24 cellular contexts compared by ENCODE assay signal in genomic region chr12:96221391-96221790, GRCh38. TPM values are rescaled to one million over a fixed set of nuclear protein-coding genes. Genes with fewer than 3 reads are reported as not detected.
DNase-seq lines count a peak whose midpoint lies in the region; ATAC-seq and TF ChIP-seq lines count a peak whose summit lies in the region.
"Had no signal": no experiment of that assay in that cellular context is flagged by ENCODE, and none has a peak within 500 bp of the region (broad histone marks: within the 10 kb centered on the region; RNA-seq: fewer than 3 reads in every experiment).

No MANE protein-coding gene starts in this region.

- no peaks in the 10 kb centered on the region for H3K9me3 Mint-ChIP-seq in endothelial cell (ENCODE audit: unreplicated experiment)
- H3K9me3 Mint-ChIP-seq: activated T-helper 17 cell treated with anti-CD3 and anti-CD28 coated beads, Interleukin-2, amount 50 U/mL, for 72 hours; stimulated activated memory B cell treated with anti-CD40 and anti-IgM and Interleukin-4, amounts not matched to agents 10 μg/mL and 1 μg/mL and 100 μg/mL, for 72 hours had no signal

- DNase-seq in GM23248 (no peak), RWPE2 (ENCODE audit: low spot score) (peak; percentile 20), endothelial cell (ENCODE audit: low spot score) (no peak), osteoblast (ENCODE audit: insufficient read length, low spot score, missing footprints) (no peak), uterus (no peak), WERI-Rb-1 (no peak), SIG-M5 treated with dmso at 0.1 percent for 504 hours (lab: John Stamatoyannopoulos, UW; ENCODE audit: unreplicated experiment) (no peak)
- DNase-seq: AML-193; DMS53; effector memory CD4-positive, alpha-beta T cell; GDM1; NCI-H1105; NCI-H2029; NCI-H226; NCI-H82; SHP77 treated with DMSO at 0.1 percent for 48 hours; stimulated activated CD4-positive, alpha-beta T cell treated with anti-CD3 and anti-CD28 coated beads, Interleukin-2, amount 100 ng/mL, for 24 hours; testis had no signal

- peak overlapping the region; percentile 56 for H3K4me3 Mint-ChIP-seq in endothelial cell (ENCODE audit: unreplicated experiment)
- H3K4me3 Mint-ChIP-seq: activated naive CD8-positive, alpha-beta T cell; activated T-helper 17 cell treated with anti-CD3 and anti-CD28 coated beads, Interleukin-2, amount 50 U/mL, for 72 hours; stimulated activated memory B cell treated with anti-CD40 and anti-IgM and Interleukin-4, amounts not matched to agents 10 μg/mL and 1 μg/mL and 100 μg/mL, for 72 hours had no signal

- 84 to 85% methylated on average over 6 of the region's 6 CpGs for WGBS in GM23248 (ENCODE audit: low coverage in 1 of 2, low lambda C conversion rate in 2 of 2, missing lambda C conversion rate in 2 of 2), 2 experiments

- H3K36me3 ChIP-seq in GM23248 (ENCODE audit: low read depth) = peaks cover 19% of the 10 kb centered on the region; the same call in 1 of the 2 replicates
- H3K36me3 ChIP-seq in RWPE2 (ENCODE audit: low read depth) = peaks cover 55% of the 10 kb centered on the region
- peaks cover 26% of the 10 kb centered on the region for H3K36me3 ChIP-seq in osteoblast (ENCODE audit: insufficient read depth, low read length)
- H3K36me3 ChIP-seq in uterus = no peaks in the 10 kb centered on the region
- no peaks in the 10 kb centered on the region for H3K36me3 ChIP-seq in WERI-Rb-1
- H3K36me3 ChIP-seq: ascending aorta had no signal

- intact Hi-C loops in uterus (cut with DNase I; ENCODE audit: low total_unique reads) = no loop called here

- no peak for TF ChIP-seq POLR2A in uterus (IDR thresholded peaks at IDR 0.05)

- H3K27ac Mint-ChIP-seq in endothelial cell (ENCODE audit: unreplicated experiment) = peak overlapping the region; percentile 64
- H3K27ac Mint-ChIP-seq: activated naive CD8-positive, alpha-beta T cell; activated T-helper 17 cell treated with anti-CD3 and anti-CD28 coated beads, Interleukin-2, amount 50 U/mL, for 72 hours; progenitor cell of endocrine pancreas; stimulated activated memory B cell treated with anti-CD40 and anti-IgM and Interleukin-4, amounts not matched to agents 10 μg/mL and 1 μg/mL and 100 μg/mL, for 72 hours had no signal

- H3K27me3 ChIP-seq in GM23248 (replicated peaks; ENCODE audit: insufficient read depth) (no peaks in the 10 kb centered on the region), RWPE2 (ENCODE audit: insufficient read depth, poor library complexity, severe bottlenecking) (no peaks in the 10 kb centered on the region), osteoblast (ENCODE audit: insufficient read depth, low read length) (no peaks in the 10 kb centered on the region), uterus (no peaks in the 10 kb centered on the region), WERI-Rb-1 (ENCODE audit: insufficient read depth, low read depth, severe bottlenecking) (no peaks in the 10 kb centered on the region)
- H3K27me3 ChIP-seq: ascending aorta, testis had no signal

- H3K79me2 ChIP-seq in GM23248 (ENCODE audit: insufficient read depth) (peaks cover 94% of the 10 kb centered on the region), osteoblast (ENCODE audit: insufficient read depth, low read length) (peaks cover 85% of the 10 kb centered on the region)

- H3K4me1 ChIP-seq in GM23248 (ENCODE audit: insufficient read depth) (peaks cover 25% of the 10 kb centered on the region), RWPE2 (ENCODE audit: insufficient read depth, poor library complexity, severe bottlenecking) (peaks cover 52% of the 10 kb centered on the region), osteoblast (ENCODE audit: insufficient read depth, low read length) (peaks cover 25% of the 10 kb centered on the region), uterus (peaks cover 7 to 10% of the 10 kb centered on the region in 2 donors)

- no peak for ATAC-seq in RWPE2 (ENCODE audit: low read depth)
- ATAC-seq: activated T-helper 17 cell treated with anti-CD3 and anti-CD28 coated beads, Interleukin-2, amount 50 U/mL, for 72 hours; stimulated activated memory B cell treated with anti-CD40 and anti-IgM and Interleukin-4, amounts not matched to agents 10 μg/mL and 1 μg/mL and 100 μg/mL, for 72 hours had no signal

- H3K36me3 Mint-ChIP-seq in endothelial cell (ENCODE audit: low read depth, unreplicated experiment) = peaks cover 93% of the 10 kb centered on the region

- in situ Hi-C loops in GM23248 (cut with MboI) = loop anchor here (25.0 kb wide), 1 partner anchor 291 kb away; no protein-coding TSS in a partner anchor

- H3K4me3 ChIP-seq in GM23248 (no peak overlapping the region), RWPE2 (ENCODE audit: severe bottlenecking) (no peak overlapping the region), osteoblast (ENCODE audit: insufficient read depth, low read length) (no peak overlapping the region), uterus (no peak overlapping the region), WERI-Rb-1 (ENCODE audit: low read depth, low read length) (no peak overlapping the region)
- H3K4me3 ChIP-seq: ascending aorta, skin epidermis, testis had no signal

- H3K4me1 Mint-ChIP-seq in endothelial cell (ENCODE audit: unreplicated experiment) = peaks cover 67% of the 10 kb centered on the region

- H4K20me1 ChIP-seq in GM23248 (ENCODE audit: insufficient read depth) = no peaks in the 10 kb centered on the region
- H4K20me1 ChIP-seq in osteoblast (ENCODE audit: insufficient read depth, low read length) = peaks cover 2% of the 10 kb centered on the region

- H3K27ac ChIP-seq in GM23248 (peak overlapping the region; percentile 93), RWPE2 (ENCODE audit: poor library complexity, severe bottlenecking) (peak overlapping the region; percentile 100), osteoblast (ENCODE audit: low read depth, low read length) (peak overlapping the region; percentile 99), uterus (no peak overlapping the region), WERI-Rb-1 (no peak overlapping the region)
- H3K27ac ChIP-seq: ascending aorta, testis had no signal

- peak overlapping the region; percentile 74; the same call in 1 of the 2 replicates for H3K9ac ChIP-seq in GM23248

- peaks cover 40% of the 10 kb centered on the region for H3K27me3 Mint-ChIP-seq in endothelial cell (ENCODE audit: unreplicated experiment)
- H3K27me3 Mint-ChIP-seq: activated naive CD8-positive, alpha-beta T cell; activated T-helper 17 cell treated with anti-CD3 and anti-CD28 coated beads, Interleukin-2, amount 50 U/mL, for 72 hours; progenitor cell of endocrine pancreas; stimulated activated memory B cell treated with anti-CD40 and anti-IgM and Interleukin-4, amounts not matched to agents 10 μg/mL and 1 μg/mL and 100 μg/mL, for 72 hours had no signal

- H3F3A ChIP-seq in GM23248 (ENCODE audit: insufficient read depth) = peaks cover 38% of the 10 kb centered on the region

- no peaks in the 10 kb centered on the region for H3K9me3 ChIP-seq in GM23248 (ENCODE audit: low read depth)
- H3K9me3 ChIP-seq in RWPE2 (ENCODE audit: severe bottlenecking) = no peaks in the 10 kb centered on the region
- no peaks in the 10 kb centered on the region for H3K9me3 ChIP-seq in osteoblast (ENCODE audit: low read depth, low read length)
- no peaks in the 10 kb centered on the region for H3K9me3 ChIP-seq in uterus
- H3K9me3 ChIP-seq in WERI-Rb-1 (ENCODE audit: severe bottlenecking) = no peaks in the 10 kb centered on the region
- H3K9me3 ChIP-seq: ascending aorta, testis had no signal

- H3K9me2 ChIP-seq in GM23248 (ENCODE audit: insufficient read depth) = no peaks in the 10 kb centered on the region

- H3K4me2 ChIP-seq in GM23248 (ENCODE audit: unreplicated experiment) = no peak overlapping the region
- H3K4me2 ChIP-seq in osteoblast (ENCODE audit: insufficient read depth, low read length) = no peak overlapping the region

- H2AFZ ChIP-seq in GM23248 = no peak overlapping the region
- no peak overlapping the region for H2AFZ ChIP-seq in osteoblast (ENCODE audit: low read length)

- TF ChIP-seq CTCF in RWPE2 (IDR thresholded peaks at IDR 0.05; ENCODE audit: poor library complexity, severe bottlenecking) = no peak
- no peak for TF ChIP-seq CTCF in endothelial cell (IDR thresholded peaks at IDR 0.05; ENCODE audit: unreplicated experiment)
- no peak for TF ChIP-seq CTCF in osteoblast (IDR thresholded peaks at IDR 0.05; ENCODE audit: extremely low read depth, low read depth, low read length)
- no peak for TF ChIP-seq CTCF in uterus (IDR thresholded peaks at IDR 0.05)
- TF ChIP-seq CTCF in WERI-Rb-1 (IDR thresholded peaks at IDR 0.05; ENCODE audit: low read depth, low read length) = no peak

RNA-seq across cellular contexts. Expression of gene ELK3, which starts 27.2 kb away (rescaled TPM):
- 27.1 and 31.9 TPM in 2 replicates for total RNA-seq in GM23248 (2014; rRNA removed; shearing (Covaris generic))
- polyA plus RNA-seq in GM23248 (2016; fragmentation: Nextera tagmentation; extraction: Ambion mirVana) = 48.9 and 51.9 TPM in 2 replicates
- total RNA-seq in endothelial cell (ENCODE audit: unreplicated experiment) (294 TPM), osteoblast (27.5 and 30.1 TPM in 2 replicates), uterus (10 to 100 TPM; 36.8 to 81.1 (median 44.9) TPM)

Comparison
In these comparisons a context has a peak if more than half of its experiments do, and no peak if none do; other contexts are left out.
1. H3K27ac ChIP-seq: peak in GM23248 (single experiment), RWPE2 (single experiment) and osteoblast (single experiment); none in uterus (0 of 2) and WERI-Rb-1 (single experiment).